In the genomic region with DNA sequence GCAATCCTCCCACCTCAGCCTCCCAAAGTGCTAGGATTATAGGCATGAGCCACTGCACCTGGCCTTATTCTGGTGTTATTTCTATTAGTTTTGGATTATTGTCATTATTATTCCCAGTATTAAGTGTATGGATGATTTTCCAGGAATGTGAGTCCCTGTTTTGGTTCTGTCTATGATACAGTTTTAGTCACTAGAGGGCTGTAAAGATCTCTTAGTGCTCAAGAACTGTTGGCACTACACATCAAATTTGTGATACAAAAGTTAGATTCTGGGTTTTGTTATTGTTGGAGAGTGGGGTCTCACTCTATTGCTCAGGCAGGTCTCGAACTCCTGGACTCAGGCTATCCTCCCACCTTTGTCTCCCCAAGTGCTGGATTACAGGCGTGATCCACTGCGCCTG, we compare ENCODE assay signal across 11 cellular contexts. TPM values are rescaled to one million over a fixed set of nuclear protein-coding genes. Genes with fewer than 3 reads are reported as not detected.
A peak's percentile ranks its signal among the peaks of the same experiment; 100 is the strongest.
DNase-seq lines count a peak whose midpoint lies in the region; TF ChIP-seq lines count a peak whose summit lies in the region.
"Had no signal": no experiment of that assay in that cellular context is flagged by ENCODE, and none has a peak within 500 bp of the region (broad histone marks: within the 10 kb centered on the region; RNA-seq: fewer than 3 reads in every experiment).

No MANE protein-coding gene starts in this region.

- H3K4me3 Mint-ChIP-seq in endodermal cell = no peak overlapping the region
- H3K4me3 Mint-ChIP-seq in nephron = no peak overlapping the region
- H3K4me3 Mint-ChIP-seq in activated CD4-positive, alpha-beta memory T cell treated with anti-CD3 and anti-CD28 coated beads, Interleukin-2, amount 10 ng/mL, durations not matched to agents 7 days and 5 days = no peak overlapping the region

- no peaks in the 10 kb centered on the region for H4K20me1 ChIP-seq in OCI-LY7 (ENCODE audit: insufficient read depth, low read length)

- H3K27me3 ChIP-seq in endodermal cell (ENCODE audit: control insufficient read depth, insufficient read depth, low read length, poor library complexity, severe bottlenecking) (peaks cover 11% of the 10 kb centered on the region), neuronal stem cell (ENCODE audit: control insufficient read depth in 3 of 3, insufficient read depth in 3 of 3, low read depth in 1 of 3, low read length in 3 of 3) (peaks cover 0 to 22% (median 0%) of the 10 kb centered on the region in 3 experiments)

- H3K4me1 ChIP-seq in OCI-LY7 (ENCODE audit: insufficient read depth, low read length, poor library complexity, severe bottlenecking) (no peaks in the 10 kb centered on the region), endodermal cell (ENCODE audit: control insufficient read depth, insufficient read depth, low read length) (no peaks in the 10 kb centered on the region), neuronal stem cell (ENCODE audit: control insufficient read depth in 2 of 2, insufficient read depth in 1 of 2, low read depth in 1 of 2, low read length in 2 of 2) (no peaks in the 10 kb centered on the region)

- no peak overlapping the region for H3K23ac ChIP-seq in neuronal stem cell (ENCODE audit: low read depth, low read length, poor library complexity)

- no TSS peak for BruUV-seq in OCI-LY7 (replicated peaks; lab: Mats Ljungman, UMichigan)

- H2BK5ac ChIP-seq in neuronal stem cell (ENCODE audit: low read length) = no peak overlapping the region

- H3K36me3 Mint-ChIP-seq in endodermal cell (ENCODE audit: low read depth) (no peaks in the 10 kb centered on the region), nephron (ENCODE audit: low read depth) (no peaks in the 10 kb centered on the region)
- peaks cover 32% of the 10 kb centered on the region for H3K36me3 Mint-ChIP-seq in activated CD4-positive, alpha-beta memory T cell treated with anti-CD3 and anti-CD28 coated beads, Interleukin-2, amount 10 ng/mL, durations not matched to agents 7 days and 5 days (ENCODE audit: low read depth)

- no peaks in the 10 kb centered on the region for H3K79me2 ChIP-seq in OCI-LY7 (ENCODE audit: insufficient read depth, low read depth, low read length)

- no peak overlapping the region for H3K4me2 ChIP-seq in OCI-LY7 (ENCODE audit: low read length)
- no peak overlapping the region for H3K4me2 ChIP-seq in neuronal stem cell (ENCODE audit: insufficient read depth, low read length, poor library complexity, severe bottlenecking)

- H3K27ac Mint-ChIP-seq in endodermal cell (no peak overlapping the region), nephron (no peak overlapping the region)
- no peak overlapping the region for H3K27ac Mint-ChIP-seq in activated CD4-positive, alpha-beta memory T cell treated with anti-CD3 and anti-CD28 coated beads, Interleukin-2, amount 10 ng/mL, durations not matched to agents 7 days and 5 days

- DNase-seq in GM03348 (ENCODE audit: low spot score) (peak; percentile 53), OCI-LY7 (ENCODE audit: low spot score) (no peak), endodermal cell (no peak), neuronal stem cell (ENCODE audit: low spot score) (no peak), iPS-NIHi11 (ENCODE audit: low spot score) (no peak)
- no peak for DNase-seq in activated CD4-positive, alpha-beta memory T cell treated with anti-CD3 and anti-CD28 coated beads, Interleukin-2, amount 10 ng/mL, durations not matched to agents 7 days and 5 days
- DNase-seq: DND-41, NCI-H1048, spleen had no signal

- H3K9me2 ChIP-seq in OCI-LY7 (ENCODE audit: insufficient read depth, low read length) = no peaks in the 10 kb centered on the region

- TF ChIP-seq CTCF in OCI-LY7 (conservative IDR thresholded peaks at IDR 0.05; ENCODE audit: low read length) = 0 out of 2 replicates have a peak, but pooled peaks have one; percentile 30
- peak; percentile 25 for TF ChIP-seq CTCF in endodermal cell (conservative IDR thresholded peaks at IDR 0.05)
- peak in 2 of 3 experiments; percentile 31 to 43 for TF ChIP-seq CTCF in nephron (IDR thresholded peaks at IDR 0.05; ENCODE audit: unreplicated experiment in 3 of 3)

- H3K4me1 Mint-ChIP-seq in endodermal cell (no peaks in the 10 kb centered on the region), nephron (no peaks in the 10 kb centered on the region)
- peaks cover 29% of the 10 kb centered on the region for H3K4me1 Mint-ChIP-seq in activated CD4-positive, alpha-beta memory T cell treated with anti-CD3 and anti-CD28 coated beads, Interleukin-2, amount 10 ng/mL, durations not matched to agents 7 days and 5 days

- no peak overlapping the region for H4K91ac ChIP-seq in neuronal stem cell (ENCODE audit: low read depth, low read length, poor library complexity)

- no peak overlapping the region for H2AK5ac ChIP-seq in neuronal stem cell (ENCODE audit: low read depth, low read length)

- CTCF ChIA-PET in OCI-LY7 (lab: Charles Lee; ENCODE audit: unreplicated experiment) = no interaction called here
- CTCF ChIA-PET in activated CD4-positive, alpha-beta memory T cell treated with anti-CD3 and anti-CD28 coated beads, Interleukin-2, amount 10 ng/mL, durations not matched to agents 7 days and 5 days (lab: Charles Lee) = no interaction called here

- 90% methylated on average over 2 to 3 of the region's 3 CpGs for WGBS in endodermal cell (ENCODE audit: insufficient coverage in 1 of 2, insufficient read length in 1 of 2), 2 experiments
- no CpG with 5 or more reads among the region's 3 CpGs for WGBS in neuronal stem cell (ENCODE audit: extremely low coverage in 2 of 2, insufficient read length in 2 of 2, insufficient replicate concordance in 1 of 2), 2 donors

- H3K4ac ChIP-seq in neuronal stem cell (ENCODE audit: low read length) = no peak overlapping the region

- H3K36me3 ChIP-seq in OCI-LY7 (ENCODE audit: insufficient read depth, low read length) (no peaks in the 10 kb centered on the region), endodermal cell (ENCODE audit: control insufficient read depth, insufficient read depth, low read length) (no peaks in the 10 kb centered on the region), neuronal stem cell (replicated peaks in 1 of 2; ENCODE audit: control insufficient read depth in 2 of 2, insufficient read depth in 2 of 2, low read length in 2 of 2) (no peaks in the 10 kb centered on the region)
- H3K36me3 ChIP-seq: spleen had no signal

- H2BK15ac ChIP-seq in neuronal stem cell (ENCODE audit: low read length) = no peak overlapping the region

- H4K8ac ChIP-seq in neuronal stem cell (ENCODE audit: low read depth, low read length) = no peak overlapping the region

- H3K9me3 ChIP-seq in OCI-LY7 (ENCODE audit: low read length) (no peaks in the 10 kb centered on the region), endodermal cell (ENCODE audit: control insufficient read depth, low read length) (peaks cover 26% of the 10 kb centered on the region), neuronal stem cell (replicated peaks in 1 of 2; ENCODE audit: control insufficient read depth in 2 of 2, insufficient read depth in 1 of 2, low read depth in 1 of 2, low read length in 2 of 2) (no peaks in the 10 kb centered on the region)
- H3K9me3 ChIP-seq: spleen had no signal

- POLR2A ChIA-PET in OCI-LY7 (lab: Charles Lee) = no interaction called here
- POLR2A ChIA-PET in activated CD4-positive, alpha-beta memory T cell treated with anti-CD3 and anti-CD28 coated beads, Interleukin-2, amount 10 ng/mL, durations not matched to agents 7 days and 5 days (lab: Charles Lee) = no interaction called here

- H3K4me3 ChIP-seq in OCI-LY7 (ENCODE audit: low read depth, low read length, poor library complexity, severe bottlenecking) (no peak overlapping the region), endodermal cell (ENCODE audit: low read length) (no peak overlapping the region), neuronal stem cell (ENCODE audit: low read length in 2 of 2) (no peak overlapping the region)
- H3K4me3 ChIP-seq: spleen had no signal

- H3K9ac ChIP-seq in endodermal cell (ENCODE audit: extremely low read depth, low read length, poor library complexity, severe bottlenecking) = no peak overlapping the region
- H3K9ac ChIP-seq in neuronal stem cell (ENCODE audit: low read depth, low read length, poor library complexity) = no peak overlapping the region

- no peak overlapping the region for H3K14ac ChIP-seq in neuronal stem cell (ENCODE audit: low read length)

- H2AFZ ChIP-seq in OCI-LY7 (ENCODE audit: low read length) = no peak overlapping the region
- no peak overlapping the region for H2AFZ ChIP-seq in neuronal stem cell (ENCODE audit: low read length)

- H3K79me1 ChIP-seq in neuronal stem cell (ENCODE audit: low read depth, low read length) = no peaks in the 10 kb centered on the region

- H3K18ac ChIP-seq in neuronal stem cell (ENCODE audit: low read length) = no peak overlapping the region

- intact Hi-C loops in OCI-LY7 (cut with micrococcal nuclease; ENCODE audit: unreplicated experiment) = no loop called here

- H2BK120ac ChIP-seq in neuronal stem cell (ENCODE audit: low read depth, low read length) = no peak overlapping the region

- no peak overlapping the region for H3K27ac ChIP-seq in OCI-LY7 (ENCODE audit: low read depth, low read length, poor library complexity, severe bottlenecking)
- no peak overlapping the region for H3K27ac ChIP-seq in endodermal cell (ENCODE audit: low read depth, low read length)
- no peak overlapping the region for H3K27ac ChIP-seq in neuronal stem cell (replicated peaks; ENCODE audit: low read length)
- H3K27ac ChIP-seq: spleen had no signal

- H2BK12ac ChIP-seq in neuronal stem cell (ENCODE audit: low read length) = no peak overlapping the region

- H3K27me3 Mint-ChIP-seq in endodermal cell (ENCODE audit: insufficient read depth) (peaks cover 20% of the 10 kb centered on the region), nephron (ENCODE audit: low read depth) (no peaks in the 10 kb centered on the region)
- H3K27me3 Mint-ChIP-seq in activated CD4-positive, alpha-beta memory T cell treated with anti-CD3 and anti-CD28 coated beads, Interleukin-2, amount 10 ng/mL, durations not matched to agents 7 days and 5 days = peaks cover 9% of the 10 kb centered on the region

- H3K9me3 Mint-ChIP-seq in endodermal cell = peaks cover 25% of the 10 kb centered on the region
- peaks cover under 1% of the 10 kb centered on the region for H3K9me3 Mint-ChIP-seq in nephron
- H3K9me3 Mint-ChIP-seq in activated CD4-positive, alpha-beta memory T cell treated with anti-CD3 and anti-CD28 coated beads, Interleukin-2, amount 10 ng/mL, durations not matched to agents 7 days and 5 days = peaks cover 7% of the 10 kb centered on the region

RNA-seq across cellular contexts. Expression of gene CCL28, which starts 12.1 kb away (rescaled TPM):
- not detected in 2 replicates for total RNA-seq in OCI-LY7 (2014; rRNA removed; shearing (Covaris generic))
- total RNA-seq in OCI-LY7 (2022) (not detected in 2 replicates), endodermal cell (1 to 10 TPM in 1 of 2 donors, not detected in 1; 1.7 TPM)
- polyA plus RNA-seq in endodermal cell (2013, experiment 1 of 2) = not detected
- not detected for polyA plus RNA-seq in endodermal cell (2013, experiment 2 of 2)
- polyA plus RNA-seq in neuronal stem cell (2013, experiment 1 of 2) = 0.03 TPM
- 0.04 TPM for polyA plus RNA-seq in neuronal stem cell (2013, experiment 2 of 2)
- 10 to 100 TPM; 12.2 to 16.8 TPM for total RNA-seq in activated CD4-positive, alpha-beta memory T cell treated with anti-CD3 and anti-CD28 coated beads, Interleukin-2, amount 10 ng/mL, durations not matched to agents 7 days and 5 days
- polyA plus RNA-seq: neural cell had no signal

Comparison
In these comparisons a context has a peak if more than half of its experiments do, and no peak if none do; other contexts are left out.
1. RNA of gene CCL28, which starts 12.1 kb away (total RNA-seq): 12.2 to 16.8 TPM in activated CD4-positive, alpha-beta memory T cell treated with anti-CD3 and anti-CD28 coated beads, Interleukin-2, amount 10 ng/mL, durations not matched to agents 7 days and 5 days; 1.7 TPM in endodermal cell and not detected in OCI-LY7; every median in the first group is over 4 times any median in the second.
2. Peak in every context shown above with its lines, with median percentiles within 50 percentile points of each other: CTCF ChIP-seq.